7 cellular contexts compared by ENCODE assay signal in genomic region chr1:234214911-234215892, GRCh38.
DNase-seq lines count a peak whose midpoint lies in the region; ATAC-seq and TF ChIP-seq lines count a peak whose summit lies in the region.

No MANE protein-coding gene starts in this region.

- CTCF ChIA-PET in T-cell (lab: Charles Lee), result no interaction called here

- H3K79me2 ChIP-seq in H9 (ENCODE audit: insufficient read depth, low read length), result no peaks in the 10 kb centered on the region

- peaks cover 4 to 8% of the 10 kb centered on the region in 2 experiments; a peak in 4 of 5 replicates for H3K9me3 Mint-ChIP-seq in H9
- H3K9me3 Mint-ChIP-seq in T-cell, result no peaks in the 10 kb centered on the region

- TF ChIP-seq CTCF in H9 (conservative IDR thresholded peaks at IDR 0.05) (no peak), esophagus squamous epithelium (IDR thresholded peaks at IDR 0.05) (no peak)

- intact Hi-C loops in esophagus squamous epithelium (cut with DNase I), result no loop called here

- peaks cover 20% of the 10 kb centered on the region for H3K27me3 Mint-ChIP-seq in H9 (ENCODE audit: low read depth)
- H3K27me3 Mint-ChIP-seq in T-cell, result peaks cover 6 to 33% of the 10 kb centered on the region in 2 donors

- H3K9ac ChIP-seq in H9 (ENCODE audit: extremely low read depth, insufficient read length, low read length), result no peak overlapping the region
- no peak overlapping the region for H3K9ac ChIP-seq in rectal smooth muscle tissue (ENCODE audit: low read length)

- H4K5ac ChIP-seq in H9 (ENCODE audit: insufficient read length, low read depth, low read length), result no peak overlapping the region

- POLR2A ChIA-PET in T-cell (lab: Charles Lee), result no interaction called here

- no peak overlapping the region for H2BK20ac ChIP-seq in H9 (ENCODE audit: low read depth, low read length, poor library complexity, severe bottlenecking)

- H3K36me3 Mint-ChIP-seq in H9 (ENCODE audit: insufficient read depth in 1 of 3, low read depth in 3 of 3) (peaks cover under 1 to 4% (median 3%) of the 10 kb centered on the region in 3 experiments; a peak in 3 of 7 replicates), T-cell (no peaks in the 10 kb centered on the region)

- no peak for TF ChIP-seq POLR2A in esophagus squamous epithelium (IDR thresholded peaks at IDR 0.05)
- no peak for TF ChIP-seq POLR2A in erythroblast (IDR thresholded peaks at IDR 0.05; ENCODE audit: low read length)

- no CpG with 5 or more reads among the region's 20 CpGs for WGBS in H9 (ENCODE audit: extremely low coverage, insufficient read length, low lambda C conversion rate)
- WGBS in esophagus squamous epithelium, 2 donors, result 54 to 71% methylated on average over 5 of the region's 20 CpGs

- H3K9me3 ChIP-seq in H9 (ENCODE audit: control insufficient read depth, low read depth, low read length) (no peaks in the 10 kb centered on the region), esophagus squamous epithelium (no peaks in the 10 kb centered on the region)

- H3K27ac ChIP-seq in H9 (ENCODE audit: insufficient read length, low read depth, low read length), result no peak overlapping the region
- peak overlapping the region in 1 of 4 donors; percentile 17 for H3K27ac ChIP-seq in esophagus squamous epithelium
- no peak overlapping the region for H3K27ac ChIP-seq in rectal smooth muscle tissue (ENCODE audit: low read depth, low read length)

- H3K27me3 ChIP-seq in H9 (ENCODE audit: insufficient read depth, low read length) (no peaks in the 10 kb centered on the region), esophagus squamous epithelium (peaks cover 0 to 82% (median 0%) of the 10 kb centered on the region in 4 donors), rectal smooth muscle tissue (ENCODE audit: control insufficient read depth, insufficient read depth, low read length) (peaks cover 7% of the 10 kb centered on the region)

- H3K4ac ChIP-seq in H9 (ENCODE audit: low read depth, low read length), result no peak overlapping the region

- no peak for ATAC-seq in T-cell (replicated peaks in 1 of 4)

- no peaks in the 10 kb centered on the region for H3K36me3 ChIP-seq in esophagus squamous epithelium
- H3K36me3 ChIP-seq in rectal smooth muscle tissue (ENCODE audit: control insufficient read depth, insufficient read depth, low read length), result no peaks in the 10 kb centered on the region

- no peak overlapping the region for H4K8ac ChIP-seq in H9 (replicated peaks; ENCODE audit: insufficient read length, low read depth, low read length)

- no peaks in the 10 kb centered on the region for H4K20me1 ChIP-seq in H9 (ENCODE audit: control insufficient read depth, insufficient read depth, insufficient read length)

- H3K14ac ChIP-seq in H9 (ENCODE audit: insufficient read depth, low read length), result peak overlapping the region; percentile 8; the same call in 1 of the 2 replicates

- H2AFZ ChIP-seq in H9 (ENCODE audit: low read length), result no peak overlapping the region

- no peaks in the 10 kb centered on the region for H3K79me1 ChIP-seq in H9 (ENCODE audit: insufficient read depth, low read depth, low read length, poor library complexity, severe bottlenecking)

- H2BK5ac ChIP-seq in H9 (ENCODE audit: insufficient read length, low read length), result no peak overlapping the region

- H3K4me2 ChIP-seq in H9 (ENCODE audit: insufficient read depth, insufficient read length, low read length), result peak overlapping the region; percentile 70

- no peak overlapping the region for H2BK15ac ChIP-seq in H9 (ENCODE audit: low read depth, low read length)

- H2BK12ac ChIP-seq in H9 (ENCODE audit: insufficient read length, low read depth, low read length), result no peak overlapping the region

- peak overlapping the region; percentile 28 to 64 (median 48) for H3K4me3 ChIP-seq in esophagus squamous epithelium
- H3K4me3 ChIP-seq in rectal smooth muscle tissue (ENCODE audit: low read length), result peak overlapping the region; percentile 51

- DNase-seq in H9, result peak; percentile 84
- DNase-seq in T-cell, result no peak
- no peak for DNase-seq in esophagus squamous epithelium (lab: John Stamatoyannopoulos, UW)
- DNase-seq in erythroblast (lab: John Stamatoyannopoulos, UW), result no peak
- no peak for DNase-seq in NCI-H1105 (lab: John Stamatoyannopoulos, UW)
- no peak for DNase-seq in SIG-M5 (lab: John Stamatoyannopoulos, UW)

- H3K23me2 ChIP-seq in H9 (ENCODE audit: insufficient read length, low read depth, low read length, poor library complexity, severe bottlenecking), result peaks cover 12% of the 10 kb centered on the region

- no peak overlapping the region for H2AK5ac ChIP-seq in H9 (ENCODE audit: insufficient read length, low read length)

- peaks cover 8 to 13% of the 10 kb centered on the region in 2 experiments for H3K4me1 Mint-ChIP-seq in H9
- H3K4me1 Mint-ChIP-seq in T-cell, result peaks cover 5 to 32% (median 10%) of the 10 kb centered on the region in 3 donors

- H2BK120ac ChIP-seq in H9 (ENCODE audit: low read depth, low read length, poor library complexity, severe bottlenecking), result no peak overlapping the region

- H3K18ac ChIP-seq in H9 (ENCODE audit: insufficient read length, low read depth, low read length), result no peak overlapping the region

- peak overlapping the region; percentile 83 to 85 for H3K4me3 Mint-ChIP-seq in H9
- peak overlapping the region in 2 of 3 donors; percentile 36 to 73 for H3K4me3 Mint-ChIP-seq in T-cell

- no peak overlapping the region for H3K56ac ChIP-seq in H9 (ENCODE audit: insufficient read length, low read depth, low read length)

- H4K91ac ChIP-seq in H9 (ENCODE audit: insufficient read length, low read depth, low read length), result no peak overlapping the region

- H3K4me1 ChIP-seq in H9 (ENCODE audit: insufficient read depth, low read length) (no peaks in the 10 kb centered on the region), esophagus squamous epithelium (peaks cover 8 to 27% (median 10%) of the 10 kb centered on the region in 3 donors), rectal smooth muscle tissue (ENCODE audit: control insufficient read depth, insufficient read depth, low read length) (no peaks in the 10 kb centered on the region)

- no peak overlapping the region for H3K27ac Mint-ChIP-seq in H9
- no peak overlapping the region for H3K27ac Mint-ChIP-seq in T-cell

- no peak overlapping the region for H3K23ac ChIP-seq in H9 (ENCODE audit: insufficient read length, low read depth, low read length)

- no peak overlapping the region for H3T11ph ChIP-seq in H9 (ENCODE audit: low read length)
